ENCODE assay signal across 1 cellular context in the genomic region with DNA sequence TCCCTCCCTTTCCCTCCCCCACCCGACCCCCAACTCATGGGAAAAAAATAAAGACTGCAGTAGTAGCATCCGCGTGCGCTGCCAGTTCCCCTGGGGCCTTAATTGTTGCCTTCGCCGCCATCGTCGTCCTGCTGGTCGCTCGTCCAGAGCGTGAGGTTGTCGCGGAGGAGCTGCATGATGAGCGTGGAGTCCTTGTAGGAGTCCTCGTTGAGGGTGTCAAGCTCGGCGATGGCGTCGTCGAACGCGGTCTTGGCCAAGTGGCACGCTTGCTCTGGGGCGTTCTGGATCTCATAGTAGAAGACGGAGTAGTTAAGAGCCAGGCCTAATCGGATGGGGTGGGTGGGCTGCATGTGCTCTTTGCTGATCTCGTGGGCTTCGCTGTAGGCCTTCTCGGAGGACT.
TF ChIP-seq lines count a peak whose summit lies in the region.

No MANE protein-coding gene starts in this region.

TF ChIP-seq in H1, 55 proteins besides CTCF, POLR2A, EP300 and RAD21 (continued from another document):
- no peak for TF ChIP-seq ASH2L (IDR thresholded peaks at IDR 0.05; ENCODE audit: low read length)
